1 cellular context compared by ENCODE assay signal in the genomic region with DNA sequence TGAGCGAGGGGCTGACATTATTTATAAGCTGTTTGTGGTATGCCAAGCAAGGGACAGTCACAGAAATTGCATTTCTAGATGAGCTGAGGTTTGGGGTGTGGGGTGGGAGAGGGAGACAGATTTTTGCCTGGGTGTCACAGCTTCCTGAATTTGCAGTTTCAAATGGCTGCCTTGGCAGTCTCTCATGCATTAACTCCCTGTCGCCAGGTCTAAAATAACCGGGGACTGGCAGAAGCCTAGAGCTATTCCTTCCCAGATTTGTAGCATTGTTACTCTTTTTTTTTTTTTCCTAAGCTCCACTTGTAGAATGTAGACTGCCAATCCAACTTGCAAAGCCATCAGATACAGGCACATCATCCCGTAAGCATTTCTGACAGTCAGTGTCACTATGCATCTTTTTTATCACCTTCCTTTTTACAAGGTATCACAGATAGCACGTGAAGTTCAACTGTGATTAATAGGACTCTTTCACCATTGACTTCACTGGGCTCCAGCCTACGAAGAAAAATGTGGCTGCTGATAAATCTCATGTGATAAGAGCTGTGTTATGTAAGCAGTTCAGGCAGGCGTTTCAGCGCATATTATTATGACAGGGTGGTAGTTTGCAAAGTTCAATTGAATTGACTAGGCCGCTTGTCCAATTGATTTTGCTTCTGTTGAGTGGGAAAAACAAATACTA.
TF ChIP-seq lines count a peak whose summit lies in the region.

No MANE protein-coding gene starts in this region.

TF ChIP-seq in HEK293, 187 proteins besides CTCF, POLR2A, EP300 and RAD21 (continued from another document):
- TF ChIP-seq ZFHX2 (tag by site-specific recombination; conservative IDR thresholded peaks at IDR 0.05), result no peak
- TF ChIP-seq ZBTB48 (tag by site-specific recombination; IDR thresholded peaks at IDR 0.05), result no peak
- 0 out of 2 replicates have a peak, but pooled peaks have one; percentile 16 for TF ChIP-seq SCRT2 (tag by site-specific recombination; IDR thresholded peaks at IDR 0.05)
- TF ChIP-seq WT1 (tag by site-specific recombination; IDR thresholded peaks at IDR 0.05), result no peak
- no peak for TF ChIP-seq ZNF837 (tag by site-specific recombination; IDR thresholded peaks at IDR 0.05)
- TF ChIP-seq KLF16 (tag by site-specific recombination; IDR thresholded peaks at IDR 0.05), result no peak
